Comparison of ENCODE assay signal across 2 cellular contexts in the genomic region with DNA sequence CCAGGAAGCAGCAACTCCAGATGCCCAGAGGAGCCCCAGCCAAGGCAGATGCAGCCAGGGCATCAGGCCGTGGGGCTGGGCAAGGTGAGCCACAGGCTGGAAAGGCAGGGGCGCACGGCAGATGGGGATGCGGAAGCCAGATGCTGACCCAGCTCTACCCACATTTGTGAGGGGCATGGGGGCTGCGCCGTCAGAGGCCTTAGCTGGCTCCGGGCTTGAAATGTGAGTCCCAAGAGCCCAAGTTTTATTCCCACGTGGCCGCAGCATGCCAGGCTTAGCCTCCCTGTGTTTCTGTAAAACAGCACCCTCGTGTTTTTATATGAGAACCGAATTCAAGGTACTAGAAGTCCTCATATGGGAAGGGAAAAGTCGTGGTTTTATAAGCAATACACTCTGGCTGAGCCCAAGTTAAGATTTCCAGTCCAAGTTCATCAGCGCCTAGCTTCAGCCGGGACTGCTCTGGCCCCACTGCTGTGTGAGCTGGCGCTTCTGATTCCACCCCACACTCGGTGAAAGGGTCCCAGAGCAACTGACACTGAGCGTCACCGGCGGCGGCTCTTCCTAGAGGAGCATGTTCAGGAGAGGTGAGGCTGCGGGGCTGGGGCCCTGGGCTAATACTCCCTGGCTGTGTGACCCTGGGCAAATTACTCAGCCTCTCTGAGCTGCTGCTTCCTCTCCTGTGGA.
A peak's percentile ranks its signal among the peaks of the same experiment; 100 is the strongest.
TF ChIP-seq lines count a peak whose summit lies in the region.

No MANE protein-coding gene starts in this region.

TF ChIP-seq in HepG2, 621 proteins besides CTCF, POLR2A, EP300 and RAD21 (continues in another document):
- TF ChIP-seq ZMYM3 (CRISPR knock-in tag; IDR thresholded peaks at IDR 0.05) (0 out of 2 replicates have a peak, but pooled peaks have one; percentile 58), CBX1 (IDR thresholded peaks at IDR 0.05; ENCODE audit: low read depth) (no peak), ZSCAN29 (CRISPR knock-in tag; conservative IDR thresholded peaks at IDR 0.05) (no peak), ZNF768 (CRISPR knock-in tag; IDR thresholded peaks at IDR 0.05) (peak; percentile 98), KMT2A (CRISPR knock-in tag; IDR thresholded peaks at IDR 0.05) (0 out of 2 replicates have a peak, but pooled peaks have one; percentile 20), ZBTB7A (CRISPR knock-in tag; IDR thresholded peaks at IDR 0.05) (0 out of 2 replicates have a peak, but pooled peaks have one; percentile 8), GABPB1 (CRISPR knock-in tag; IDR thresholded peaks at IDR 0.05) (no peak), NAIF1 (CRISPR knock-in tag; IDR thresholded peaks at IDR 0.05; ENCODE audit: borderline replicate concordance) (no peak), ZNF724P (CRISPR knock-in tag; IDR thresholded peaks at IDR 0.05; ENCODE audit: borderline replicate concordance) (no peak), ZNF616 (CRISPR knock-in tag; IDR thresholded peaks at IDR 0.05; ENCODE audit: low read depth) (no peak), ZC3H13 (CRISPR knock-in tag; IDR thresholded peaks at IDR 0.05) (0 out of 2 replicates have a peak, but pooled peaks have one; percentile 14), AKAP8 (CRISPR knock-in tag; IDR thresholded peaks at IDR 0.05) (0 out of 2 replicates have a peak, but pooled peaks have one; percentile 22), HNRNPLL (IDR thresholded peaks at IDR 0.05; ENCODE audit: low read depth, low read length, poor library complexity, severe bottlenecking) (no peak), RBM22 (optimal IDR thresholded peaks at IDR 0.05; ENCODE audit: low read length) (peak; percentile 77), ZNF761 (CRISPR knock-in tag; conservative IDR thresholded peaks at IDR 0.05) (0 out of 2 replicates have a peak, but pooled peaks have one; percentile 41), PAF1 (CRISPR knock-in tag; IDR thresholded peaks at IDR 0.05) (0 out of 2 replicates have a peak, but pooled peaks have one; percentile 2), ZSCAN21 (CRISPR knock-in tag; IDR thresholded peaks at IDR 0.05; ENCODE audit: borderline replicate concordance) (0 out of 2 replicates have a peak, but pooled peaks have one; percentile 9), ZNF326 (CRISPR knock-in tag; IDR thresholded peaks at IDR 0.05; ENCODE audit: borderline replicate concordance) (0 out of 2 replicates have a peak, but pooled peaks have one; percentile 11), POLR2G (IDR thresholded peaks at IDR 0.05; ENCODE audit: low read depth, low read length) (peak; percentile 55; the same call in 1 of the 2 replicates), AGO2 (optimal IDR thresholded peaks at IDR 0.05; ENCODE audit: low read depth, low read length) (peak; percentile 39), ZNF343 (CRISPR knock-in tag; IDR thresholded peaks at IDR 0.05) (no peak), ARNT2 (CRISPR knock-in tag; IDR thresholded peaks at IDR 0.05; ENCODE audit: low read depth) (0 out of 2 replicates have a peak, but pooled peaks have one; percentile 39), ZNF557 (CRISPR knock-in tag; IDR thresholded peaks at IDR 0.05) (no peak), PCBP1 (IDR thresholded peaks at IDR 0.05; ENCODE audit: borderline replicate concordance, low read depth, low read length) (no peak)
- TF ChIP-seq, protein P1, sequence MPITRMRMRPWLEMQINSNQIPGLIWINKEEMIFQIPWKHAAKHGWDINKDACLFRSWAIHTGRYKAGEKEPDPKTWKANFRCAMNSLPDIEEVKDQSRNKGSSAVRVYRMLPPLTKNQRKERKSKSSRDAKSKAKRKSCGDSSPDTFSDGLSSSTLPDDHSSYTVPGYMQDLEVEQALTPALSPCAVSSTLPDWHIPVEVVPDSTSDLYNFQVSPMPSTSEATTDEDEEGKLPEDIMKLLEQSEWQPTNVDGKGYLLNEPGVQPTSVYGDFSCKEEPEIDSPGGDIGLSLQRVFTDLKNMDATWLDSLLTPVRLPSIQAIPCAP (CRISPR knock-in tag; IDR thresholded peaks at IDR 0.05; ENCODE audit: low read depth): no peak
- TF ChIP-seq, protein P2, sequence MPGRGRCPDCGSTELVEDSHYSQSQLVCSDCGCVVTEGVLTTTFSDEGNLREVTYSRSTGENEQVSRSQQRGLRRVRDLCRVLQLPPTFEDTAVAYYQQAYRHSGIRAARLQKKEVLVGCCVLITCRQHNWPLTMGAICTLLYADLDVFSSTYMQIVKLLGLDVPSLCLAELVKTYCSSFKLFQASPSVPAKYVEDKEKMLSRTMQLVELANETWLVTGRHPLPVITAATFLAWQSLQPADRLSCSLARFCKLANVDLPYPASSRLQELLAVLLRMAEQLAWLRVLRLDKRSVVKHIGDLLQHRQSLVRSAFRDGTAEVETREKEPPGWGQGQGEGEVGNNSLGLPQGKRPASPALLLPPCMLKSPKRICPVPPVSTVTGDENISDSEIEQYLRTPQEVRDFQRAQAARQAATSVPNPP (CRISPR knock-in tag; IDR thresholded peaks at IDR 0.05): no peak
- TF ChIP-seq, protein P3, sequence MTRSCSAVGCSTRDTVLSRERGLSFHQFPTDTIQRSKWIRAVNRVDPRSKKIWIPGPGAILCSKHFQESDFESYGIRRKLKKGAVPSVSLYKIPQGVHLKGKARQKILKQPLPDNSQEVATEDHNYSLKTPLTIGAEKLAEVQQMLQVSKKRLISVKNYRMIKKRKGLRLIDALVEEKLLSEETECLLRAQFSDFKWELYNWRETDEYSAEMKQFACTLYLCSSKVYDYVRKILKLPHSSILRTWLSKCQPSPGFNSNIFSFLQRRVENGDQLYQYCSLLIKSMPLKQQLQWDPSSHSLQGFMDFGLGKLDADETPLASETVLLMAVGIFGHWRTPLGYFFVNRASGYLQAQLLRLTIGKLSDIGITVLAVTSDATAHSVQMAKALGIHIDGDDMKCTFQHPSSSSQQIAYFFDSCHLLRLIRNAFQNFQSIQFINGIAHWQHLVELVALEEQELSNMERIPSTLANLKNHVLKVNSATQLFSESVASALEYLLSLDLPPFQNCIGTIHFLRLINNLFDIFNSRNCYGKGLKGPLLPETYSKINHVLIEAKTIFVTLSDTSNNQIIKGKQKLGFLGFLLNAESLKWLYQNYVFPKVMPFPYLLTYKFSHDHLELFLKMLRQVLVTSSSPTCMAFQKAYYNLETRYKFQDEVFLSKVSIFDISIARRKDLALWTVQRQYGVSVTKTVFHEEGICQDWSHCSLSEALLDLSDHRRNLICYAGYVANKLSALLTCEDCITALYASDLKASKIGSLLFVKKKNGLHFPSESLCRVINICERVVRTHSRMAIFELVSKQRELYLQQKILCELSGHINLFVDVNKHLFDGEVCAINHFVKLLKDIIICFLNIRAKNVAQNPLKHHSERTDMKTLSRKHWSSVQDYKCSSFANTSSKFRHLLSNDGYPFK (CRISPR knock-in tag; IDR thresholded peaks at IDR 0.05; ENCODE audit: borderline replicate concordance): no peak

TF ChIP-seq in K562, 482 proteins besides CTCF, POLR2A, EP300 and RAD21:
- no peak for TF ChIP-seq KAT7 (CRISPR knock-in tag; IDR thresholded peaks at IDR 0.05; ENCODE audit: borderline replicate concordance)
- TF ChIP-seq POLR2AphosphoS2 (IDR thresholded peaks at IDR 0.05; ENCODE audit: low read length): no peak
- TF ChIP-seq, protein P4, sequence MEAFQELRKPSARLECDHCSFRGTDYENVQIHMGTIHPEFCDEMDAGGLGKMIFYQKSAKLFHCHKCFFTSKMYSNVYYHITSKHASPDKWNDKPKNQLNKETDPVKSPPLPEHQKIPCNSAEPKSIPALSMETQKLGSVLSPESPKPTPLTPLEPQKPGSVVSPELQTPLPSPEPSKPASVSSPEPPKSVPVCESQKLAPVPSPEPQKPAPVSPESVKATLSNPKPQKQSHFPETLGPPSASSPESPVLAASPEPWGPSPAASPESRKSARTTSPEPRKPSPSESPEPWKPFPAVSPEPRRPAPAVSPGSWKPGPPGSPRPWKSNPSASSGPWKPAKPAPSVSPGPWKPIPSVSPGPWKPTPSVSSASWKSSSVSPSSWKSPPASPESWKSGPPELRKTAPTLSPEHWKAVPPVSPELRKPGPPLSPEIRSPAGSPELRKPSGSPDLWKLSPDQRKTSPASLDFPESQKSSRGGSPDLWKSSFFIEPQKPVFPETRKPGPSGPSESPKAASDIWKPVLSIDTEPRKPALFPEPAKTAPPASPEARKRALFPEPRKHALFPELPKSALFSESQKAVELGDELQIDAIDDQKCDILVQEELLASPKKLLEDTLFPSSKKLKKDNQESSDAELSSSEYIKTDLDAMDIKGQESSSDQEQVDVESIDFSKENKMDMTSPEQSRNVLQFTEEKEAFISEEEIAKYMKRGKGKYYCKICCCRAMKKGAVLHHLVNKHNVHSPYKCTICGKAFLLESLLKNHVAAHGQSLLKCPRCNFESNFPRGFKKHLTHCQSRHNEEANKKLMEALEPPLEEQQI (IDR thresholded peaks at IDR 0.05): no peak
- TF ChIP-seq ZFP36 (IDR thresholded peaks at IDR 0.05; ENCODE audit: low read depth, low read length, partially characterized antibody): peak; percentile 47
- TF ChIP-seq GTF2E2 (tag; IDR thresholded peaks at IDR 0.05): no peak
- TF ChIP-seq ZZZ3 (IDR thresholded peaks at IDR 0.05): no peak
